Comparison of ENCODE assay signal across 1 cellular context in genomic region chr3:38133557-38134405, GRCh38.
TF ChIP-seq lines count a peak whose summit lies in the region.

No MANE protein-coding gene starts in this region.

TF ChIP-seq in HepG2, 621 proteins besides CTCF, POLR2A, EP300 and RAD21 (continued from another document):
- TF ChIP-seq REXO4 (CRISPR knock-in tag; IDR thresholded peaks at IDR 0.05; ENCODE audit: borderline replicate concordance) (no peak), FOXO1 (CRISPR knock-in tag; IDR thresholded peaks at IDR 0.05) (peak; percentile 87), NR0B2 (CRISPR knock-in tag; IDR thresholded peaks at IDR 0.05) (no peak; the same call in 1 of the 2 replicates), SRSF1 (optimal IDR thresholded peaks at IDR 0.05; ENCODE audit: low read depth, low read length) (no peak), CREM (IDR thresholded peaks at IDR 0.05) (peak; percentile 89; the same call in 1 of the 2 replicates), CREM (CRISPR knock-in tag; IDR thresholded peaks at IDR 0.05) (no peak), KDM2A (CRISPR knock-in tag; IDR thresholded peaks at IDR 0.05; ENCODE audit: borderline replicate concordance, low read depth) (peak; percentile 35; the same call in 1 of the 2 replicates), SALL1 (CRISPR knock-in tag; IDR thresholded peaks at IDR 0.05) (peak; percentile 90), MBNL3 (CRISPR knock-in tag; conservative IDR thresholded peaks at IDR 0.05) (no peak), MYPOP (CRISPR knock-in tag; IDR thresholded peaks at IDR 0.05) (peak; percentile 72), ZBTB7A (CRISPR knock-in tag; IDR thresholded peaks at IDR 0.05) (no peak), TBL1XR1 (IDR thresholded peaks at IDR 0.05; ENCODE audit: borderline replicate concordance, low read length, partially characterized antibody) (peak; percentile 79), ZNF790 (CRISPR knock-in tag; IDR thresholded peaks at IDR 0.05; ENCODE audit: borderline replicate concordance) (no peak), ZNF503 (CRISPR knock-in tag; IDR thresholded peaks at IDR 0.05) (peak; percentile 82; the same call in 1 of the 2 replicates), ZSCAN9 (CRISPR knock-in tag; IDR thresholded peaks at IDR 0.05; ENCODE audit: borderline replicate concordance) (peak; percentile 79; the same call in 1 of the 2 replicates), CHD4 (IDR thresholded peaks at IDR 0.05; ENCODE audit: borderline replicate concordance, low read length) (peak; percentile 44; the same call in 1 of the 2 replicates), RORA (CRISPR knock-in tag; IDR thresholded peaks at IDR 0.05) (no peak), BRF2 (CRISPR knock-in tag; IDR thresholded peaks at IDR 0.05) (peak; percentile 68; the same call in 1 of the 2 replicates), ZNF766 (CRISPR knock-in tag; IDR thresholded peaks at IDR 0.05; ENCODE audit: borderline replicate concordance) (no peak), ZNF44 (CRISPR knock-in tag; IDR thresholded peaks at IDR 0.05) (peak; percentile 27), TOPORS (CRISPR knock-in tag; IDR thresholded peaks at IDR 0.05) (peak; percentile 89), ZBTB49 (CRISPR knock-in tag; IDR thresholded peaks at IDR 0.05; ENCODE audit: borderline replicate concordance) (no peak), AKNA (CRISPR knock-in tag; IDR thresholded peaks at IDR 0.05; ENCODE audit: borderline replicate concordance) (no peak), ZNF282 (IDR thresholded peaks at IDR 0.05; ENCODE audit: partially characterized antibody) (no peak), SNAPC2 (CRISPR knock-in tag; IDR thresholded peaks at IDR 0.05) (peak; percentile 56; the same call in 1 of the 2 replicates), MTA1 (CRISPR knock-in tag; IDR thresholded peaks at IDR 0.05; ENCODE audit: borderline replicate concordance) (peak; percentile 70), ZNF570 (CRISPR knock-in tag; IDR thresholded peaks at IDR 0.05; ENCODE audit: borderline replicate concordance) (no peak), FOSL1 (CRISPR knock-in tag; IDR thresholded peaks at IDR 0.05; ENCODE audit: borderline replicate concordance) (peak; percentile 98), NFE2 (CRISPR knock-in tag; IDR thresholded peaks at IDR 0.05) (no peak; the same call in 1 of the 2 replicates), CREBL2 (CRISPR knock-in tag; IDR thresholded peaks at IDR 0.05; ENCODE audit: borderline replicate concordance) (no peak), KLF12 (CRISPR knock-in tag; IDR thresholded peaks at IDR 0.05; ENCODE audit: borderline replicate concordance) (no peak), ZNF616 (CRISPR knock-in tag; IDR thresholded peaks at IDR 0.05; ENCODE audit: low read depth) (no peak), HNF1B (CRISPR knock-in tag; IDR thresholded peaks at IDR 0.05) (peak; percentile 74), ZC3H13 (CRISPR knock-in tag; IDR thresholded peaks at IDR 0.05) (peak; percentile 68; the same call in 1 of the 2 replicates), ZNF557 (CRISPR knock-in tag; IDR thresholded peaks at IDR 0.05) (no peak), RFX3 (CRISPR knock-in tag; IDR thresholded peaks at IDR 0.05) (no peak), ZNF550 (CRISPR knock-in tag; IDR thresholded peaks at IDR 0.05; ENCODE audit: borderline replicate concordance) (no peak), KAT8 (CRISPR knock-in tag; IDR thresholded peaks at IDR 0.05) (peak; percentile 81)
